Comparison of ENCODE assay signal across 10 cellular contexts in genomic region chr10:4651404-4652037, GRCh38.
DNase-seq lines count a peak whose midpoint lies in the region; ATAC-seq and TF ChIP-seq lines count a peak whose summit lies in the region.
"Had no signal": no experiment of that assay in that cellular context is flagged by ENCODE, and none has a peak within 500 bp of the region (broad histone marks: within the 10 kb centered on the region; RNA-seq: fewer than 3 reads in every experiment).

No MANE protein-coding gene starts in this region.

- H3K27me3 ChIP-seq in stomach = no peaks in the 10 kb centered on the region
- H3K27me3 ChIP-seq: adrenal gland had no signal

- no peak for TF ChIP-seq CTCF in epithelial cell of esophagus (IDR thresholded peaks at IDR 0.05; ENCODE audit: insufficient read depth, low read depth, low read length, missing control alignments)
- no peak for TF ChIP-seq CTCF in stomach (IDR thresholded peaks at IDR 0.05)

- H3K27ac ChIP-seq in stomach = no peak overlapping the region
- H3K27ac ChIP-seq: adrenal gland had no signal

- no peak for TF ChIP-seq POLR2A in stomach (IDR thresholded peaks at IDR 0.05)

- TF ChIP-seq EP300 in stomach (IDR thresholded peaks at IDR 0.05) = no peak

- peak; percentile 44 for ATAC-seq in GM18907 (IDR thresholded peaks at IDR 0.05; ENCODE audit: unreplicated experiment)
- peak; percentile 58 for ATAC-seq in HG02610 (IDR thresholded peaks at IDR 0.05; ENCODE audit: unreplicated experiment)

- H3K9me3 ChIP-seq in stomach = no peaks in the 10 kb centered on the region
- H3K9me3 ChIP-seq: adrenal gland had no signal

- WGBS in stomach, 5 donors = 78 to 95% (median 89%) methylated on average over 5 of the region's 5 CpGs

- DNase-seq in NCI-H774 (lab: John Stamatoyannopoulos, UW) = peak; percentile 68
- peak; percentile 62 for DNase-seq in epithelial cell of esophagus (ENCODE audit: low read depth)
- DNase-seq in stomach = no peak
- no peak for DNase-seq in UCSD-AML1 (lab: John Stamatoyannopoulos, UW; ENCODE audit: unreplicated experiment)
- DNase-seq in anterior cingulate cortex (lab: John Stamatoyannopoulos, UW) = no peak
- DNase-seq in cerebellum (ENCODE audit: low spot score) = no peak
- DNase-seq: adrenal gland, H7 had no signal

- H3K4me3 ChIP-seq in epithelial cell of esophagus (ENCODE audit: low read length) (no peak overlapping the region), stomach (no peak overlapping the region)
- H3K4me3 ChIP-seq: adrenal gland had no signal

- H3K36me3 ChIP-seq in stomach = no peaks in the 10 kb centered on the region
- H3K36me3 ChIP-seq: adrenal gland had no signal

- peaks cover 7 to 22% (median 9%) of the 10 kb centered on the region in 4 donors for H3K4me1 ChIP-seq in stomach
- H3K4me1 ChIP-seq: adrenal gland had no signal

- intact Hi-C loops in stomach (cut with DNase I; ENCODE audit: low total_unique reads) = no loop called here

Comparison
In these comparisons a context has a peak if more than half of its experiments do, and no peak if none do; other contexts are left out.
1. DNase-seq: peak in NCI-H774 (single experiment) and epithelial cell of esophagus (single experiment); none in stomach (single experiment), UCSD-AML1 (single experiment), anterior cingulate cortex (0 of 58) and cerebellum (single experiment).